1 cellular context compared by ENCODE assay signal in genomic region chr11:125373426-125374391, GRCh38.
TF ChIP-seq lines count a peak whose summit lies in the region.

No MANE protein-coding gene starts in this region.

TF ChIP-seq in IMR-90, 13 proteins besides CTCF, POLR2A, EP300 and RAD21:
- TF ChIP-seq ELK1 (IDR thresholded peaks at IDR 0.05; ENCODE audit: borderline replicate concordance, low read depth, low read length) = no peak
- TF ChIP-seq FOS (IDR thresholded peaks at IDR 0.05; ENCODE audit: low read depth, low read length) = no peak
- no peak for TF ChIP-seq MAFK (IDR thresholded peaks at IDR 0.05; ENCODE audit: low read depth, low read length)
- no peak for TF ChIP-seq USF2 (IDR thresholded peaks at IDR 0.05; ENCODE audit: low read depth, low read length)
- no peak for TF ChIP-seq MAZ (IDR thresholded peaks at IDR 0.05; ENCODE audit: borderline replicate concordance, low read depth, low read length)
- TF ChIP-seq SMC3 (IDR thresholded peaks at IDR 0.05; ENCODE audit: low read depth, low read length) = no peak
